In genomic region chr11:59614277-59615131, GRCh38 we compare ENCODE assay signal across 8 cellular contexts. TPM values are rescaled to one million over a fixed set of nuclear protein-coding genes. Genes with fewer than 3 reads are reported as not detected.
DNase-seq lines count a peak whose midpoint lies in the region; ATAC-seq and TF ChIP-seq lines count a peak whose summit lies in the region.

No MANE protein-coding gene starts in this region.

- DNase-seq in stimulated activated CD8-positive, alpha-beta memory T cell treated with anti-CD3 and anti-CD28 coated beads, Interleukin-12 subunit alpha, Interleukin-12 subunit beta, amount 100 ng/mL, for 4 hours (ENCODE audit: low read depth), result peak; percentile 0
- DNase-seq in stimulated activated CD8-positive, alpha-beta memory T cell treated with anti-CD3 and anti-CD28 coated beads, Interleukin-4, amount 100 ng/mL, for 48 hours, result no peak
- DNase-seq in astrocyte of the cerebellum (ENCODE audit: low read depth), result no peak
- DNase-seq in lung microvascular endothelial cell (ENCODE audit: low read depth in 2 of 2), result peak; percentile 15 to 52
- peak in 1 of 2 donors; percentile 91 for DNase-seq in vagina (ENCODE audit: extremely low spot score in 2 of 2)
- no peak for DNase-seq in stimulated activated naive CD4-positive, alpha-beta T cell treated with Interleukin-2 at 50 U/mL for 16 hours (lab: John Stamatoyannopoulos, UW)
- no peak for DNase-seq in DMS79 treated with DMSO at 0.1 percent for 48 hours (lab: John Stamatoyannopoulos, UW)

- ATAC-seq in GM18907 (IDR thresholded peaks at IDR 0.05; ENCODE audit: unreplicated experiment), result no peak

- H3K27me3 ChIP-seq in vagina, result no peaks in the 10 kb centered on the region

- peaks cover 0 to 8% of the 10 kb centered on the region in 2 donors for H3K36me3 ChIP-seq in vagina

- no peak for TF ChIP-seq POLR2A in vagina (IDR thresholded peaks at IDR 0.05)

- H3K27ac ChIP-seq in vagina, result peak overlapping the region; percentile 82

- TF ChIP-seq CTCF in astrocyte of the cerebellum (IDR thresholded peaks at IDR 0.05; ENCODE audit: low read depth, low read length, missing control alignments) (no peak), vagina (IDR thresholded peaks at IDR 0.05) (no peak)

- intact Hi-C loops in vagina (cut with DNase I), result loop anchor here (2.0 to 10.0 kb wide), 2 partner anchors 50 to 54 kb away; partner anchors contain the start of gene PATL1

- H3K4me3 ChIP-seq in astrocyte of the cerebellum (ENCODE audit: low read depth, low read length), result peak overlapping the region; percentile 82
- H3K4me3 ChIP-seq in vagina, result peak overlapping the region; percentile 71 to 90

- in situ Hi-C loops in astrocyte of the cerebellum (cut with HindIII; ENCODE audit: low sequenced_read_pairs), result no loop called here

- H3K4me1 ChIP-seq in vagina, result peaks cover 50% of the 10 kb centered on the region

- no peaks in the 10 kb centered on the region for H3K9me3 ChIP-seq in vagina

RNA-seq across cellular contexts. Expression of gene OSBP, which starts 1.1 kb away (rescaled TPM):
- total RNA-seq in lung microvascular endothelial cell, result 31.2 and 65.9 TPM in 2 replicates
- 40.5 TPM for total RNA-seq in vagina

RNA-seq across cellular contexts. Expression of gene PATL1, which starts 54.3 kb away (rescaled TPM):
- total RNA-seq in lung microvascular endothelial cell (4.4 and 8.9 TPM in 2 replicates), vagina (14.5 TPM)

Comparison
In these comparisons a context has a peak if more than half of its experiments do, and no peak if none do; other contexts are left out.
1. DNase-seq: peak in stimulated activated CD8-positive, alpha-beta memory T cell treated with anti-CD3 and anti-CD28 coated beads, Interleukin-12 subunit alpha, Interleukin-12 subunit beta, amount 100 ng/mL, for 4 hours (single experiment) and lung microvascular endothelial cell (2 of 2); none in stimulated activated CD8-positive, alpha-beta memory T cell treated with anti-CD3 and anti-CD28 coated beads, Interleukin-4, amount 100 ng/mL, for 48 hours (single experiment), astrocyte of the cerebellum (single experiment), stimulated activated naive CD4-positive, alpha-beta T cell treated with Interleukin-2 at 50 U/mL for 16 hours (single experiment) and DMS79 treated with DMSO at 0.1 percent for 48 hours (single experiment).